Comparison of ENCODE assay signal across 2 cellular contexts in genomic region chr12:49787672-49788071, GRCh38.
A peak's percentile ranks its signal among the peaks of the same experiment; 100 is the strongest.
TF ChIP-seq lines count a peak whose summit lies in the region.

No MANE protein-coding gene starts in this region.

TF ChIP-seq in HEK293, 187 proteins besides CTCF, POLR2A, EP300 and RAD21:
- TF ChIP-seq ZNF580 (tag by site-specific recombination; IDR thresholded peaks at IDR 0.05) (peak; percentile 94), ZNF2 (tag by site-specific recombination; IDR thresholded peaks at IDR 0.05) (no peak), ZNF146 (tag by site-specific recombination; IDR thresholded peaks at IDR 0.05) (peak; percentile 98)
TF ChIP-seq in HEK293: peak in this region for 2.

TF ChIP-seq in GM12878, 131 proteins besides CTCF, POLR2A, EP300 and RAD21:
- TF ChIP-seq CUX1 (IDR thresholded peaks at IDR 0.05; ENCODE audit: insufficient replicate concordance, low read depth, low read length) (no peak), ZBTB33 (IDR thresholded peaks at IDR 0.05) (no peak), SPI1 (IDR thresholded peaks at IDR 0.05; ENCODE audit: borderline replicate concordance, insufficient read depth, low read depth, low read length) (no peak), YBX1 (IDR thresholded peaks at IDR 0.05) (no peak), RCOR1 (conservative IDR thresholded peaks at IDR 0.05; ENCODE audit: low read depth, low read length) (no peak), BCL3 (IDR thresholded peaks at IDR 0.05; ENCODE audit: borderline replicate concordance, insufficient read depth, low read depth, low read length, poor library complexity, severe bottlenecking) (no peak), NFYA (IDR thresholded peaks at IDR 0.05; ENCODE audit: borderline replicate concordance, low read depth, low read length) (no peak), USF2 (IDR thresholded peaks at IDR 0.05; ENCODE audit: borderline replicate concordance, low read depth, low read length) (no peak), MTA3 (IDR thresholded peaks at IDR 0.05; ENCODE audit: borderline replicate concordance, low read length) (no peak), MTA2 (IDR thresholded peaks at IDR 0.05; ENCODE audit: low read depth) (no peak), MEF2A (IDR thresholded peaks at IDR 0.05; ENCODE audit: insufficient read depth, low read depth, low read length) (no peak), SMC3 (IDR thresholded peaks at IDR 0.05; ENCODE audit: borderline replicate concordance, low read length) (no peak), IKZF2 (IDR thresholded peaks at IDR 0.05) (no peak), SUZ12 (IDR thresholded peaks at IDR 0.05; ENCODE audit: unreplicated experiment) (no peak)
